ENCODE assay signal across 8 cellular contexts in the genomic region with DNA sequence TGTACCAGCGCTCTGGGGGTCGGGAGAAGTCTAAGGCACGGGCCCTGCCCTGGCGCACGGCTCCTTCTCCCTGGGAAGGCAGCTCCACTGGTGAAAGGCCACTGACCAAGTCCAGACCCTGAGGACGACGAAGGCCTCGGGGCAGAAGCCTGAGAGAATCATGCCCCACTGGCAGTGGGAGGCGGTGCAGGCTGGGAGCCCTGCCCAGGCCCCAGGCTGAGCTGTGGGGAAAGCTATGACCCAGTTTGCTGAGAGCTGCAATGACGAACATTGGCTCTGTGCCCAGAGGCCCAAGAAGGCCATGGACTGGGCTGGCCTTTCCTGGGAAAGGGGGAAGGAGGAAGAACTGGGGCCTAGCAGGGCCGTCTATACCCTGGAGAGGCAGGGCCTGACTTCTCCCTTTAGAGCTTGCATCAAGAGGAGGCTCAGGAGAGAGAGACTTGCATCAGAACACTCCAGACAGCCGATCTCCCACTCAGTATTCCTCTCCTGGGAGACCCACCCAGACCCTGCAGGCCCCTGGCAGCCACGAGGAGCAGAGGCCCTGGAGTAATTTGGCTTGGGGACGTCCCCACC. TPM values are rescaled to one million over a fixed set of nuclear protein-coding genes. Genes with fewer than 3 reads are reported as not detected.
DNase-seq lines count a peak whose midpoint lies in the region; ATAC-seq and TF ChIP-seq lines count a peak whose summit lies in the region.

No MANE protein-coding gene starts in this region.

- no peak overlapping the region for H3K4me3 Mint-ChIP-seq in Caco-2 (ENCODE audit: unreplicated experiment)

- peaks cover 2% of the 10 kb centered on the region for H3K36me3 ChIP-seq in Caco-2 (ENCODE audit: control insufficient read depth, insufficient read depth, low read length)
- peaks cover 33% of the 10 kb centered on the region for H3K36me3 ChIP-seq in right atrium auricular region

- H3K27ac Mint-ChIP-seq in Caco-2 (ENCODE audit: unreplicated experiment) = no peak overlapping the region

- POLR2A ChIA-PET in Caco-2 (lab: Charles Lee) = interaction anchor here (1.0 kb wide), 1 partner anchor 171 kb away, joined by 6 read pairs; a partner anchor contains a TSS

- no peak for ATAC-seq in GM18520 (IDR thresholded peaks at IDR 0.05; ENCODE audit: unreplicated experiment)

- peak in 1 of 2 experiments; percentile 16 for TF ChIP-seq CTCF in Caco-2 (IDR thresholded peaks at IDR 0.05; ENCODE audit: insufficient read depth in 1 of 2, low read depth in 1 of 2, low read length in 1 of 2, severe bottlenecking in 1 of 2, unreplicated experiment in 1 of 2)
- peak; percentile 22 to 52 for TF ChIP-seq CTCF in right atrium auricular region (IDR thresholded peaks at IDR 0.05)

- H3K4me1 ChIP-seq in Caco-2 (no peaks in the 10 kb centered on the region; the same call in 1 of the 2 replicates), right atrium auricular region (peaks cover 0 to 94% of the 10 kb centered on the region in 2 donors)

- BruUV-seq in Caco-2 (replicated peaks; lab: Mats Ljungman, UMichigan) = no TSS peak

- DNase-seq in Caco-2 (peak; percentile 31 to 34), Kasumi-1 (lab: John Stamatoyannopoulos, UW) (peak; percentile 21 to 28), astrocyte of the hippocampus (ENCODE audit: low read depth, low spot score) (peak; percentile 98), right atrium auricular region (ENCODE audit: low spot score) (peak; percentile 99), retina (peak; percentile 83), NCI-H187 (lab: John Stamatoyannopoulos, UW) (no peak)
- no peak for DNase-seq in stimulated activated naive CD4-positive, alpha-beta T cell (lab: John Stamatoyannopoulos, UW)

- H3K27ac ChIP-seq in right atrium auricular region = peak overlapping the region; percentile 96 to 97

- H3K36me3 Mint-ChIP-seq in Caco-2 (ENCODE audit: insufficient read depth, unreplicated experiment) = no peaks in the 10 kb centered on the region

- H3K27me3 Mint-ChIP-seq in Caco-2 (ENCODE audit: insufficient read depth, unreplicated experiment) = no peaks in the 10 kb centered on the region

- H3K27me3 ChIP-seq in Caco-2 (replicated peaks; ENCODE audit: control insufficient read depth, insufficient read depth, low read length) (no peaks in the 10 kb centered on the region), right atrium auricular region (no peaks in the 10 kb centered on the region)

- H3K9me3 Mint-ChIP-seq in Caco-2 (ENCODE audit: unreplicated experiment) = no peaks in the 10 kb centered on the region

- no peaks in the 10 kb centered on the region for H3K9me3 ChIP-seq in Caco-2
- no peaks in the 10 kb centered on the region for H3K9me3 ChIP-seq in right atrium auricular region

- H3K4me3 ChIP-seq in Caco-2 (ENCODE audit: low read depth, low read length) = no peak overlapping the region
- no peak overlapping the region for H3K4me3 ChIP-seq in right atrium auricular region

- H3K4me1 Mint-ChIP-seq in Caco-2 (ENCODE audit: low read depth, unreplicated experiment) = no peaks in the 10 kb centered on the region

- intact Hi-C loops in Caco-2 (cut with micrococcal nuclease; ENCODE audit: unreplicated experiment) = no loop called here

- CTCF ChIA-PET in Caco-2 (lab: Charles Lee) = interaction anchor here (0.6 to 1.1 kb wide), 3 partner anchors 14 to 198 kb away, joined by 3 to 4 read pairs (median 4); no protein-coding TSS in a partner anchor

RNA-seq across cellular contexts. Expression of a gene that starts 32.9 kb away (rescaled TPM):
- total RNA-seq in Caco-2 (2022) (26.5 and 31.1 TPM in 2 replicates), right atrium auricular region (10 to 100 TPM; 19.5 to 26.0 TPM)

RNA-seq across cellular contexts. Expression of a gene that starts 49.0 kb away (rescaled TPM):
- total RNA-seq in Caco-2 (2022) (1.7 and 1.8 TPM in 2 replicates), right atrium auricular region (1 to 10 TPM; 1.1 to 1.7 TPM)

Comparison
In these comparisons a context has a peak if more than half of its experiments do, and no peak if none do; other contexts are left out.
1. DNase-seq: peak in Caco-2 (2 of 2), Kasumi-1 (2 of 2), astrocyte of the hippocampus (single experiment), right atrium auricular region (single experiment) and retina (single experiment); none in stimulated activated naive CD4-positive, alpha-beta T cell (0 of 6) and NCI-H187 (0 of 2).